In the genomic region with DNA sequence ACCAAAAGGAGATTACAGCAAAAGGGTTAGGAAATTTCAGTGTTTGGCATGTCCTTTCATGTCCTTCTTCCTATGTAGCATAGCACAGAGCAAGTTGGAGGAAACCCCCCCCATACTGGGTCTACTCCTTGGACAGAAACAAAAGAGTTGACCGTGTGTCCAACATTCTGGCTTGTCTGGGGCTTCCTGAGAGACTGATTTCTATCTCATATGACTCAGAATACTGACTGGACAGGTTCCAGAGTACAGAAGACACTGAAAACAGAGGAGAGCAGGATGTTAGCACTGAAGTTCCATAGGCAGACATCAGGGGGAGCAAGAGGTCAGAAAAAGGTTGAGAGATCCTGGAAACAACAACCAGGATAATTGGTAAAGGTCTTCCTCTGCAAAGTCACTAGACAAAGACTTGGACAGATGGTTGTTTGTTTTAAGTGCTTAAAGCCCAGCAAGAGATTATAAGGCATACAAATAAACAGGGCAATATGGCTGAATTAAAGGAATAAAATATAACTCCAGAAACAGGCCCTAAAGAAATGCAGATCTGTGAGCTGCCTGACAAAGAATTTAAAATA, we compare ENCODE assay signal across 8 cellular contexts. TPM values are rescaled to one million over a fixed set of nuclear protein-coding genes. Genes with fewer than 3 reads are reported as not detected.
DNase-seq lines count a peak whose midpoint lies in the region; ATAC-seq, FAIRE-seq and TF ChIP-seq lines count a peak whose summit lies in the region.

No MANE protein-coding gene starts in this region.

- peak overlapping the region; percentile 39 for H3K4me2 ChIP-seq in astrocyte (ENCODE audit: low read length)
- H3K4me2 ChIP-seq in hepatocyte: peak overlapping the region; percentile 32

- H3K9me3 ChIP-seq in astrocyte (ENCODE audit: insufficient read depth, low read depth, low read length): no peaks in the 10 kb centered on the region
- H3K9me3 ChIP-seq in hepatocyte (ENCODE audit: low read depth): no peaks in the 10 kb centered on the region
- H3K9me3 ChIP-seq in spleen: no peaks in the 10 kb centered on the region

- no peaks in the 10 kb centered on the region for H3K9me2 ChIP-seq in hepatocyte (replicated peaks; ENCODE audit: insufficient read depth)

- peaks cover 6% of the 10 kb centered on the region for H3K36me3 Mint-ChIP-seq in T-helper 2 cell treated with Interferon-gamma antibody and Interleukin-4, amounts not matched to agents 5 μg/mL and 100 μg/mL, for 36 hours (ENCODE audit: low read depth)
- H3K36me3 Mint-ChIP-seq in astrocyte (ENCODE audit: low read depth, unreplicated experiment): peaks cover 4% of the 10 kb centered on the region

- no peaks in the 10 kb centered on the region for H3K27me3 Mint-ChIP-seq in T-helper 2 cell treated with Interferon-gamma antibody and Interleukin-4, amounts not matched to agents 5 μg/mL and 100 μg/mL, for 36 hours (ENCODE audit: low read depth)
- no peaks in the 10 kb centered on the region for H3K27me3 Mint-ChIP-seq in astrocyte (ENCODE audit: low read depth, unreplicated experiment)

- TF ChIP-seq CTCF in astrocyte (IDR thresholded peaks at IDR 0.05; ENCODE audit: insufficient read depth, low read depth, low read length) (peak; percentile 93), hepatocyte (IDR thresholded peaks at IDR 0.05; ENCODE audit: poor library complexity) (peak; percentile 77), spleen (IDR thresholded peaks at IDR 0.05 in 8 of 11, conservative IDR thresholded peaks at IDR 0.05 in 3 of 11) (peak; percentile 56 to 89 (median 82))

- no peak overlapping the region for H3K4me3 Mint-ChIP-seq in T-helper 2 cell treated with Interferon-gamma antibody and Interleukin-4, amounts not matched to agents 5 μg/mL and 100 μg/mL, for 36 hours
- peak overlapping the region; percentile 45 for H3K4me3 Mint-ChIP-seq in astrocyte (ENCODE audit: unreplicated experiment)

- peak; percentile 99 for FAIRE-seq in astrocyte (lab: Jason Lieb, UNC)

- DNase-seq in AG08395 (ENCODE audit: low spot score): peak; percentile 90
- DNase-seq in NCI-H1694 treated with DMSO at 0.1 percent for 48 hours (lab: John Stamatoyannopoulos, UW): peak; percentile 53
- peak; percentile 20 for DNase-seq in T-helper 2 cell treated with Interferon-gamma antibody and Interleukin-4, amounts not matched to agents 5 μg/mL and 100 μg/mL, for 36 hours (ENCODE audit: low spot score)
- peak; percentile 91 for DNase-seq in astrocyte (ENCODE audit: low read depth)
- DNase-seq in hepatocyte (ENCODE audit: low spot score): peak; percentile 85
- DNase-seq in spleen: no peak

- peak overlapping the region; percentile 0 for H3K27ac Mint-ChIP-seq in T-helper 2 cell treated with Interferon-gamma antibody and Interleukin-4, amounts not matched to agents 5 μg/mL and 100 μg/mL, for 36 hours
- peak overlapping the region; percentile 94 for H3K27ac Mint-ChIP-seq in astrocyte (ENCODE audit: unreplicated experiment)

- TF ChIP-seq POLR2A in spleen (IDR thresholded peaks at IDR 0.05): no peak

- H2AFZ ChIP-seq in astrocyte (ENCODE audit: low read depth, low read length) (peak overlapping the region; percentile 57), hepatocyte (no peak overlapping the region)

- H3K27me3 ChIP-seq in astrocyte (ENCODE audit: insufficient read depth, low read length): no peaks in the 10 kb centered on the region
- no peaks in the 10 kb centered on the region for H3K27me3 ChIP-seq in hepatocyte
- no peaks in the 10 kb centered on the region for H3K27me3 ChIP-seq in spleen (replicated peaks in 1 of 7)

- H3K4me3 ChIP-seq in astrocyte (ENCODE audit: insufficient read depth, low read depth, low read length): no peak overlapping the region
- H3K4me3 ChIP-seq in hepatocyte: no peak overlapping the region
- H3K4me3 ChIP-seq in spleen: no peak overlapping the region

- no peaks in the 10 kb centered on the region for H3K36me3 ChIP-seq in astrocyte (ENCODE audit: insufficient read depth, low read length)
- no peaks in the 10 kb centered on the region for H3K36me3 ChIP-seq in hepatocyte (replicated peaks; ENCODE audit: insufficient read depth, low read depth)
- H3K36me3 ChIP-seq in spleen: no peaks in the 10 kb centered on the region

- peak overlapping the region; percentile 39 for H3K9ac ChIP-seq in astrocyte (ENCODE audit: low read length)

- peaks cover 17% of the 10 kb centered on the region for H3K4me1 Mint-ChIP-seq in T-helper 2 cell treated with Interferon-gamma antibody and Interleukin-4, amounts not matched to agents 5 μg/mL and 100 μg/mL, for 36 hours (ENCODE audit: low read depth)
- H3K4me1 Mint-ChIP-seq in astrocyte (ENCODE audit: low read depth, unreplicated experiment): peaks cover 10% of the 10 kb centered on the region

- 4% methylated on average over 1 of the region's 1 CpG for WGBS in hepatocyte (ENCODE audit: low lambda C conversion rate, missing lambda C conversion rate)
- 0 to 31% (median 7%) methylated on average over 1 of the region's 1 CpG for WGBS in spleen, 5 donors

- H3K79me2 ChIP-seq in astrocyte (ENCODE audit: insufficient read depth, low read length) (no peaks in the 10 kb centered on the region), hepatocyte (no peaks in the 10 kb centered on the region)

- H3K9me3 Mint-ChIP-seq in T-helper 2 cell treated with Interferon-gamma antibody and Interleukin-4, amounts not matched to agents 5 μg/mL and 100 μg/mL, for 36 hours: no peaks in the 10 kb centered on the region
- H3K9me3 Mint-ChIP-seq in astrocyte (ENCODE audit: unreplicated experiment): no peaks in the 10 kb centered on the region

- H3K27ac ChIP-seq in astrocyte (ENCODE audit: low read depth, low read length) (peak overlapping the region; percentile 60), hepatocyte (peak overlapping the region; percentile 82), spleen (peak overlapping the region in 6 of 8 donors; percentile 8 to 54 (median 18))

- ATAC-seq in GM18867 (IDR thresholded peaks at IDR 0.05; ENCODE audit: unreplicated experiment) (peak; percentile 41), HG03354 (IDR thresholded peaks at IDR 0.05; ENCODE audit: poor library complexity, severe bottlenecking, unreplicated experiment) (no peak)

- H3K4me1 ChIP-seq in astrocyte (ENCODE audit: insufficient read depth, low read length) (peaks cover 6% of the 10 kb centered on the region), hepatocyte (ENCODE audit: insufficient read depth) (no peaks in the 10 kb centered on the region), spleen (peaks cover 0 to 16% (median 3%) of the 10 kb centered on the region in 6 donors)

- H4K20me1 ChIP-seq in astrocyte (ENCODE audit: insufficient read depth, low read length): no peaks in the 10 kb centered on the region
- no peaks in the 10 kb centered on the region for H4K20me1 ChIP-seq in hepatocyte (ENCODE audit: insufficient read depth, poor library complexity, severe bottlenecking)

- intact Hi-C loops in spleen (cut with DNase I; ENCODE audit: low total_unique reads): no loop called here

RNA-seq across cellular contexts. Expression of a gene that starts 48.4 kb away (rescaled TPM):
- total RNA-seq in astrocyte: 3.8 and 5.5 TPM in 2 replicates
- 2.2 and 2.4 TPM in 2 replicates for total RNA-seq in hepatocyte
- 1.0 and 3.0 TPM in 2 replicates for polyA plus RNA-seq in hepatocyte
- 1 to 10 TPM; 2.9 to 6.8 (median 4.7) TPM for total RNA-seq in spleen
- under 1 TPM; 0.35 to 0.83 (median 0.46) TPM for polyA plus RNA-seq in spleen

RNA-seq across cellular contexts. Expression of a gene that starts 59.3 kb away (rescaled TPM):
- total RNA-seq in astrocyte (147 and 159 TPM in 2 replicates), hepatocyte (127 and 197 TPM in 2 replicates), spleen (100 to 1,000 TPM; 110 to 152 (median 135) TPM)
- polyA plus RNA-seq in hepatocyte (211 and 240 TPM in 2 replicates), spleen (100 to 1,000 TPM; 376 to 439 (median 430) TPM)

Comparison
In these comparisons a context has a peak if more than half of its experiments do, and no peak if none do; other contexts are left out.
1. H3K27ac ChIP-seq: peak in every context shown above with its lines; median percentile 82 in hepatocyte; 60 in astrocyte; 18 in spleen.